Comparison of ENCODE assay signal across 1 cellular context in genomic region chr5:145982572-145983314, GRCh38.
TF ChIP-seq lines count a peak whose summit lies in the region.

No MANE protein-coding gene starts in this region.

TF ChIP-seq in HepG2, 621 proteins besides CTCF, POLR2A, EP300 and RAD21 (continued from another document):
- no peak for TF ChIP-seq ZBTB44 (CRISPR knock-in tag; IDR thresholded peaks at IDR 0.05)
- TF ChIP-seq ZMYM3 (CRISPR knock-in tag; IDR thresholded peaks at IDR 0.05): 0 out of 2 replicates have a peak, but pooled peaks have one; percentile 13
